Comparison of ENCODE assay signal across 19 cellular contexts in the genomic region with DNA sequence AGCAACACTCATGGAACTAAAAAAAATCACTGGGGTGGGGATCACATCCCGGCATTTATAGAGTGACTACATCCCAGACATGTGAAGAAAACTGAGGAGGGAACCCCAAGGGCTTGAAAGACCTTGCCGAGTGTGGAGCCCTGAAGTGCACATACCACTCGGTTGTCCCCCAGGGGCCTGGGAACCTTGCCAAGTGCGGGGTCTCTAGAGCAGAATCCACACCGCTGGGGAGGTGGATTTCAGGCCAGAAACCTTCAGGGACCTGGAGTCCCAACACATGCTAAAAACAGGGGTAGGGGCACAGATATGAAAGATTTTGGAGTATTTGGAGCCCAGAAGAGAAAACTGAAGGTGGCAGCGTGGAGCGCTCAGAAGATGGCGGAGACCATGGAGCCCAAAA. TPM values are rescaled to one million over a fixed set of nuclear protein-coding genes. Genes with fewer than 3 reads are reported as not detected.
DNase-seq lines count a peak whose midpoint lies in the region; ATAC-seq, FAIRE-seq and TF ChIP-seq lines count a peak whose summit lies in the region.
"Had no signal": no experiment of that assay in that cellular context is flagged by ENCODE, and none has a peak within 500 bp of the region (broad histone marks: within the 10 kb centered on the region; RNA-seq: fewer than 3 reads in every experiment).

No MANE protein-coding gene starts in this region.

- no peak for FAIRE-seq in urothelium cell line (lab: Jason Lieb, UNC)
- FAIRE-seq: GM19239 had no signal

- H3K4me1 ChIP-seq in left lung (peaks cover 0 to 6% of the 10 kb centered on the region in 2 donors), skeletal muscle tissue (ENCODE audit: control insufficient read depth in 3 of 3, insufficient read depth in 3 of 3, low read length in 3 of 3) (peaks cover 0 to 9% (median 2%) of the 10 kb centered on the region in 3 donors)

- no peaks in the 10 kb centered on the region for H3K36me3 ChIP-seq in left lung
- no peaks in the 10 kb centered on the region for H3K36me3 ChIP-seq in skeletal muscle tissue (ENCODE audit: control insufficient read depth in 3 of 3, insufficient read depth in 3 of 3, low read length in 3 of 3)
- H3K36me3 ChIP-seq: MG63 had no signal

- H3K9me3 ChIP-seq in left lung, result no peaks in the 10 kb centered on the region
- peaks cover 0 to 7% (median 0%) of the 10 kb centered on the region in 3 donors for H3K9me3 ChIP-seq in skeletal muscle tissue (ENCODE audit: control insufficient read depth in 3 of 3, low read length in 3 of 3)

- intact Hi-C loops in left lung (cut with DNase I), result no loop called here

- TF ChIP-seq CTCF in VCaP (conservative IDR thresholded peaks at IDR 0.05), result no peak; the same call in 1 of the 2 replicates
- no peak for TF ChIP-seq CTCF in left lung (IDR thresholded peaks at IDR 0.05)

- no peak overlapping the region for H3K9ac ChIP-seq in skeletal muscle tissue (ENCODE audit: low read depth in 1 of 3, low read length in 3 of 3)

- DNase-seq in Daoy (ENCODE audit: low read depth), result peak; percentile 13
- no peak for DNase-seq in left lung
- no peak for DNase-seq in islet precursor cell
- DNase-seq in activated gamma-delta T cell treated with Interleukin-2 at 50 U/mL for 16 hours, result no peak
- DNase-seq in NCI-H187 (lab: John Stamatoyannopoulos, UW), result no peak
- DNase-seq in urothelium cell line (ENCODE audit: low spot score), result no peak
- DNase-seq: ACHN, AML-193, COR-L47, H7, MG63, NCI-H1092 treated with DMSO at 0.1 percent for 48 hours, NCI-H446, NCI-H69, SIG-M5 had no signal

- H3K4me3 ChIP-seq in left lung (peak overlapping the region in 1 of 2 donors; percentile 32), skeletal muscle tissue (ENCODE audit: low read length in 3 of 3) (no peak overlapping the region)
- H3K4me3 ChIP-seq: MG63 had no signal

- H3K27ac ChIP-seq in VCaP (peak overlapping the region; percentile 95), left lung (peak overlapping the region; percentile 26 to 72), skeletal muscle tissue (ENCODE audit: low read depth, low read length) (peak overlapping the region; percentile 66)

- no peak for ATAC-seq in left lung

- peaks cover 0 to 54% of the 10 kb centered on the region in 2 donors for H3K27me3 ChIP-seq in left lung
- peaks cover 2 to 13% (median 2%) of the 10 kb centered on the region in 3 donors for H3K27me3 ChIP-seq in skeletal muscle tissue (ENCODE audit: control insufficient read depth in 3 of 3, insufficient read depth in 3 of 3, low read length in 3 of 3)

RNA-seq across cellular contexts. Expression of gene ERICH4, which starts 35.2 kb away (rescaled TPM):
- not detected in 2 replicates for total RNA-seq in Daoy (2014; rRNA removed; shearing (Covaris generic))
- total RNA-seq in left lung (not detected), skeletal muscle tissue (not detected)
- total RNA-seq: H7, OCI-LY7 had no signal

RNA-seq across cellular contexts. Expression of gene DMAC2, which starts 38.5 kb away (rescaled TPM):
- total RNA-seq in Daoy (2014; rRNA removed; shearing (Covaris generic)), result 71.5 and 99.0 TPM in 2 replicates
- total RNA-seq in left lung, result 10 to 100 TPM; 58.3 to 58.5 TPM
- total RNA-seq in skeletal muscle tissue, result 23.5 TPM

RNA-seq across cellular contexts. Expression of gene B3GNT8, which starts 51.0 kb away (rescaled TPM):
- total RNA-seq in Daoy (2014; rRNA removed; shearing (Covaris generic)), result 0.06 TPM in 1 of 2 replicates, not detected in the other
- total RNA-seq in left lung (10 to 100 TPM; 21.8 to 41.5 TPM), skeletal muscle tissue (0.52 TPM)

Comparison
In these comparisons a context has a peak if more than half of its experiments do, and no peak if none do; other contexts are left out.
1. RNA of gene B3GNT8, which starts 51.0 kb away (total RNA-seq): 21.8 to 41.5 TPM in left lung; 0.52 TPM in skeletal muscle tissue (single experiment) and 0.06 TPM in Daoy; every median in the first group is over 10 times any median in the second.
2. Peak in every context shown above with its lines, with median percentiles within 50 percentile points of each other: H3K27ac ChIP-seq.